Comparison of ENCODE assay signal across 8 cellular contexts in genomic region chr2:57516740-57517340, GRCh38.
DNase-seq lines count a peak whose midpoint lies in the region; ATAC-seq and TF ChIP-seq lines count a peak whose summit lies in the region.

No MANE protein-coding gene starts in this region.

- ATAC-seq in GM18870 (IDR thresholded peaks at IDR 0.05; ENCODE audit: unreplicated experiment) (peak; percentile 96), HG03045 (IDR thresholded peaks at IDR 0.05; ENCODE audit: unreplicated experiment) (peak; percentile 80)
- no peak for ATAC-seq in activated CD8-positive, alpha-beta memory T cell treated with anti-CD3 and anti-CD28 coated beads, Interleukin-2, amount 10 ng/mL, durations not matched to agents 7 days and 5 days

- no peak overlapping the region for H3K27ac Mint-ChIP-seq in activated CD8-positive, alpha-beta memory T cell treated with anti-CD3 and anti-CD28 coated beads, Interleukin-2, amount 10 ng/mL, durations not matched to agents 7 days and 5 days
- H3K27ac Mint-ChIP-seq in activated T-cell treated with anti-CD3 and anti-CD28 coated beads, Interleukin-2, amount 50 U/mL, for 24 hours: no peak overlapping the region

- no peak overlapping the region for H3K4me3 Mint-ChIP-seq in activated CD8-positive, alpha-beta memory T cell treated with anti-CD3 and anti-CD28 coated beads, Interleukin-2, amount 10 ng/mL, durations not matched to agents 7 days and 5 days
- H3K4me3 Mint-ChIP-seq in activated T-cell treated with anti-CD3 and anti-CD28 coated beads, Interleukin-2, amount 50 U/mL, for 24 hours: no peak overlapping the region

- DNase-seq in CD1c-positive myeloid dendritic cell (ENCODE audit: extremely low spot score): peak; percentile 69
- peak; percentile 35 for DNase-seq in NCI-H2081 treated with DMSO at 0.1 percent for 48 hours (lab: John Stamatoyannopoulos, UW)
- DNase-seq in ascending aorta (ENCODE audit: low spot score in 2 of 2): no peak
- no peak for DNase-seq in kidney epithelial cell (ENCODE audit: low read depth)
- no peak for DNase-seq in activated CD8-positive, alpha-beta memory T cell treated with anti-CD3 and anti-CD28 coated beads, Interleukin-2, amount 10 ng/mL, durations not matched to agents 7 days and 5 days
- no peak for DNase-seq in activated T-cell treated with anti-CD3 and anti-CD28 coated beads, Interleukin-2, amount 50 U/mL, for 24 hours

- H3K4me1 Mint-ChIP-seq in activated CD8-positive, alpha-beta memory T cell treated with anti-CD3 and anti-CD28 coated beads, Interleukin-2, amount 10 ng/mL, durations not matched to agents 7 days and 5 days: no peaks in the 10 kb centered on the region
- no peaks in the 10 kb centered on the region for H3K4me1 Mint-ChIP-seq in activated T-cell treated with anti-CD3 and anti-CD28 coated beads, Interleukin-2, amount 50 U/mL, for 24 hours (ENCODE audit: low read depth)

- H3K36me3 ChIP-seq in ascending aorta (no peaks in the 10 kb centered on the region), kidney epithelial cell (ENCODE audit: control insufficient read depth, insufficient read depth, low read length) (no peaks in the 10 kb centered on the region)

- H3K4me3 ChIP-seq in ascending aorta (no peak overlapping the region), kidney epithelial cell (ENCODE audit: low read depth, low read length) (no peak overlapping the region)

- no peaks in the 10 kb centered on the region for H3K9me3 ChIP-seq in ascending aorta

- CTCF ChIA-PET in activated CD8-positive, alpha-beta memory T cell treated with anti-CD3 and anti-CD28 coated beads, Interleukin-2, amount 10 ng/mL, durations not matched to agents 7 days and 5 days (lab: Charles Lee): interaction anchor here (1.4 kb wide), 1 partner anchor 1333 kb away, joined by 4 read pairs; the partner anchor contains the start of gene CCDC85A

- H3K27me3 ChIP-seq in ascending aorta: no peaks in the 10 kb centered on the region
- H3K27me3 ChIP-seq in kidney epithelial cell (ENCODE audit: control insufficient read depth, insufficient read depth, low read length): no peaks in the 10 kb centered on the region

- H3K36me3 Mint-ChIP-seq in activated CD8-positive, alpha-beta memory T cell treated with anti-CD3 and anti-CD28 coated beads, Interleukin-2, amount 10 ng/mL, durations not matched to agents 7 days and 5 days: no peaks in the 10 kb centered on the region
- no peaks in the 10 kb centered on the region for H3K36me3 Mint-ChIP-seq in activated T-cell treated with anti-CD3 and anti-CD28 coated beads, Interleukin-2, amount 50 U/mL, for 24 hours (ENCODE audit: low read depth)

- no peaks in the 10 kb centered on the region for H3K27me3 Mint-ChIP-seq in activated CD8-positive, alpha-beta memory T cell treated with anti-CD3 and anti-CD28 coated beads, Interleukin-2, amount 10 ng/mL, durations not matched to agents 7 days and 5 days
- no peaks in the 10 kb centered on the region for H3K27me3 Mint-ChIP-seq in activated T-cell treated with anti-CD3 and anti-CD28 coated beads, Interleukin-2, amount 50 U/mL, for 24 hours

- no peaks in the 10 kb centered on the region for H3K4me1 ChIP-seq in ascending aorta

- intact Hi-C loops in ascending aorta (cut with DNase I): loop anchor here (5.0 kb wide), 1 partner anchor 1330 kb away; no protein-coding TSS in a partner anchor

- TF ChIP-seq CTCF in ascending aorta (IDR thresholded peaks at IDR 0.05) (peak; percentile 17 to 57 (median 43)), kidney epithelial cell (IDR thresholded peaks at IDR 0.05; ENCODE audit: insufficient read depth, low read length, poor library complexity, severe bottlenecking) (peak; percentile 39)

- H3K27ac ChIP-seq in ascending aorta: no peak overlapping the region

- no peaks in the 10 kb centered on the region for H3K9me3 Mint-ChIP-seq in activated CD8-positive, alpha-beta memory T cell treated with anti-CD3 and anti-CD28 coated beads, Interleukin-2, amount 10 ng/mL, durations not matched to agents 7 days and 5 days (ENCODE audit: low read depth)
- peaks cover 1% of the 10 kb centered on the region for H3K9me3 Mint-ChIP-seq in activated T-cell treated with anti-CD3 and anti-CD28 coated beads, Interleukin-2, amount 50 U/mL, for 24 hours

Comparison
In these comparisons a context has a peak if more than half of its experiments do, and no peak if none do; other contexts are left out.
1. DNase-seq: peak in CD1c-positive myeloid dendritic cell (single experiment) and NCI-H2081 treated with DMSO at 0.1 percent for 48 hours (single experiment); none in ascending aorta (0 of 2), kidney epithelial cell (single experiment), activated CD8-positive, alpha-beta memory T cell treated with anti-CD3 and anti-CD28 coated beads, Interleukin-2, amount 10 ng/mL, durations not matched to agents 7 days and 5 days (single experiment) and activated T-cell treated with anti-CD3 and anti-CD28 coated beads, Interleukin-2, amount 50 U/mL, for 24 hours (single experiment).